ENCODE assay signal across 8 cellular contexts in genomic region chr11:76207642-76208378, GRCh38. TPM values are rescaled to one million over a fixed set of nuclear protein-coding genes. Genes with fewer than 3 reads are reported as not detected.
DNase-seq lines count a peak whose midpoint lies in the region; ATAC-seq and TF ChIP-seq lines count a peak whose summit lies in the region.

No MANE protein-coding gene starts in this region.

- H3K4me3 ChIP-seq in adrenal gland (peak overlapping the region in 3 of 4 donors; percentile 62 to 86 (median 65)), psoas muscle (peak overlapping the region; percentile 81)

- TF ChIP-seq CTCF in C4-2B (conservative IDR thresholded peaks at IDR 0.05): peak; percentile 99
- TF ChIP-seq CTCF in adrenal gland (IDR thresholded peaks at IDR 0.05): peak; percentile 85 to 98 (median 94)
- peak; percentile 96 for TF ChIP-seq CTCF in psoas muscle (IDR thresholded peaks at IDR 0.05)

- no peaks in the 10 kb centered on the region for H3K27me3 ChIP-seq in adrenal gland
- H3K27me3 ChIP-seq in psoas muscle (ENCODE audit: insufficient read depth in 3 of 3, low read length in 2 of 3): no peaks in the 10 kb centered on the region

- ATAC-seq in GM21515 (IDR thresholded peaks at IDR 0.05; ENCODE audit: unreplicated experiment): peak; percentile 50
- ATAC-seq in left ventricle myocardium superior: peak; percentile 79
- ATAC-seq in psoas muscle: peak; percentile 75 to 81 (median 80)

- H3K27ac ChIP-seq in C4-2B (no peak overlapping the region), adrenal gland (peak overlapping the region in 2 of 5 donors; percentile 69 to 83), psoas muscle (peak overlapping the region; percentile 84)

- intact Hi-C loops in adrenal gland (cut with DNase I) (loop anchor here in 1 of 2 donors (2.0 to 10.0 kb wide), 2 partner anchors 111 to 307 kb away; no protein-coding TSS in a partner anchor), left ventricle myocardium superior (cut with micrococcal nuclease) (no loop called here), psoas muscle (cut with DNase I) (loop anchor here (1.0 to 5.0 kb wide), 7 partner anchors 27 to 474 kb away; no protein-coding TSS in a partner anchor)

- no peaks in the 10 kb centered on the region for H3K9me3 ChIP-seq in adrenal gland (replicated peaks in 1 of 3)
- H3K9me3 ChIP-seq in psoas muscle: no peaks in the 10 kb centered on the region

- H3K4me1 ChIP-seq in adrenal gland (replicated peaks in 1 of 2) (peaks cover 27 to 45% of the 10 kb centered on the region in 2 donors), psoas muscle (peaks cover 18% of the 10 kb centered on the region)

- WGBS in adrenal gland, 4 donors: 2 to 10% (median 9%) methylated on average over 30 to 54 of the region's 54 CpGs
- WGBS in psoas muscle, 3 donors: 1 to 5% (median 1%) methylated on average over 34 to 54 of the region's 54 CpGs

- no peak for TF ChIP-seq POLR2A in adrenal gland (IDR thresholded peaks at IDR 0.05)

- DNase-seq in NCI-H128 (lab: John Stamatoyannopoulos, UW; ENCODE audit: unreplicated experiment) (peak; percentile 58), T follicular helper cell (ENCODE audit: low read depth) (peak; percentile 61), adrenal gland (peak; percentile 72 to 85 (median 81)), left ventricle myocardium superior (peak; percentile 90), psoas muscle (peak; percentile 85 to 90), ureter (ENCODE audit: low spot score) (peak; percentile 77)

- no peaks in the 10 kb centered on the region for H3K36me3 ChIP-seq in adrenal gland (replicated peaks in 1 of 2)
- no peaks in the 10 kb centered on the region for H3K36me3 ChIP-seq in psoas muscle (ENCODE audit: insufficient read depth in 1 of 2, low read depth in 1 of 2)

RNA-seq across cellular contexts. Expression of gene WNT11, which starts 1.5 kb away (rescaled TPM):
- total RNA-seq in adrenal gland (10 to 100 TPM; 17.9 to 88.2 (median 35.7) TPM), left ventricle myocardium superior (15.2 TPM), psoas muscle (10 to 100 TPM in 1 of 4 donors, 1 to 10 TPM in 3; 6.4 to 13.0 (median 8.0) TPM), ureter (1.7 TPM)
- polyA plus RNA-seq in adrenal gland (10 to 100 TPM in 1 of 3 donors, 1 to 10 TPM in 2; 3.8 to 14.1 (median 9.4) TPM), psoas muscle (1 to 10 TPM; 4.5 to 6.5 (median 4.8) TPM)
